Comparison of ENCODE assay signal across 29 cellular contexts in the genomic region with DNA sequence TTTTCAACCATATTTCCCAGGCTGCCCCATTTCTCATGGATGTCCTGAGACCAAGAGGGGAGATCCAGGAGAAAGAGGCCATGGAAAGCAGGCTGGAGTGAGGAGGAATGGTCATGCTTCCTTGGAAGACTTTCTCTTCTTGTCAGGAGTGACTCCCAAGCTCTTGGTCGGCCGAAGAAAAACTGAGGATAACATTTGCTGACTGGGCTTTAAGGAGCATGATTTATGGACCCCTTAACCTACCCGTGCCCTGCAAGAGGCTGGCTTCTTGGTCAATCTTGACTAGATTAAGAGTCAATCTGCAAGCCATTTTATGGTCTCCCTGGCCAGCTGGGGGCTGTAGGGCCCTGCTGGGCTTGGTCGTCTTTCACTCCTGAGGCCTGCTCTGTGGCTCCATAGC. TPM values are rescaled to one million over a fixed set of nuclear protein-coding genes. Genes with fewer than 3 reads are reported as not detected.
"Had no signal": no experiment of that assay in that cellular context is flagged by ENCODE, and none has a peak within 500 bp of the region (broad histone marks: within the 10 kb centered on the region; RNA-seq: fewer than 3 reads in every experiment).

No MANE protein-coding gene starts in this region.

- ATAC-seq: effector memory CD8-positive, alpha-beta T cell; esophagus mucosa; foreskin keratinocyte; gastrocnemius medialis; gastroesophageal sphincter; heart left ventricle; heart right ventricle had no signal

- H3K27me3 ChIP-seq: colonic mucosa, esophagus muscularis mucosa, esophagus squamous epithelium, foreskin keratinocyte, gastrocnemius medialis, gastroesophageal sphincter, heart left ventricle, heart right ventricle had no signal

- H3K4me1 ChIP-seq: colonic mucosa, esophagus muscularis mucosa, gastrocnemius medialis, gastroesophageal sphincter, heart left ventricle, heart right ventricle had no signal

- H3K4me3 ChIP-seq: colonic mucosa, coronary artery, dorsolateral prefrontal cortex, esophagus muscularis mucosa, esophagus squamous epithelium, gastrocnemius medialis, gastroesophageal sphincter, heart left ventricle, heart right ventricle had no signal

- DNase-seq: colonic mucosa; cortex of kidney; dermis blood vessel endothelial cell; dorsolateral prefrontal cortex; effector CD4-positive, alpha-beta T cell; effector CD8-positive, alpha-beta T cell; effector memory CD4-positive, alpha-beta T cell; effector memory CD8-positive, alpha-beta T cell; endodermal cell; erythroblast; esophagus squamous epithelium; foreskin fibroblast; foreskin keratinocyte; foreskin melanocyte; gastrocnemius medialis; glutamatergic neuron; head of caudate nucleus; heart left ventricle; heart right ventricle had no signal

- H3K36me3 ChIP-seq: colonic mucosa, esophagus muscularis mucosa, gastrocnemius medialis, gastroesophageal sphincter, heart left ventricle, heart right ventricle had no signal

- FAIRE-seq: colon, endometrium, endothelial cell of umbilical vein, frontal cortex had no signal

- H3K9me3 ChIP-seq: colonic mucosa, esophagus muscularis mucosa, esophagus squamous epithelium, gastrocnemius medialis, gastroesophageal sphincter, heart left ventricle had no signal

- H3K27ac ChIP-seq: colonic mucosa, coronary artery, dorsolateral prefrontal cortex, esophagus muscularis mucosa, esophagus squamous epithelium, foreskin keratinocyte, gastrocnemius medialis, gastroesophageal sphincter, heart left ventricle, heart right ventricle had no signal

RNA-seq across cellular contexts. Expression of a gene that starts 22.8 kb away (rescaled TPM):
- total RNA-seq: dermis microvascular lymphatic vessel endothelial cell, endothelial cell of umbilical vein, fibroblast of lung, frontal cortex had no signal
- polyA plus RNA-seq: endothelial cell of umbilical vein, fibroblast of lung had no signal
